27 cellular contexts compared by ENCODE assay signal in the genomic region with DNA sequence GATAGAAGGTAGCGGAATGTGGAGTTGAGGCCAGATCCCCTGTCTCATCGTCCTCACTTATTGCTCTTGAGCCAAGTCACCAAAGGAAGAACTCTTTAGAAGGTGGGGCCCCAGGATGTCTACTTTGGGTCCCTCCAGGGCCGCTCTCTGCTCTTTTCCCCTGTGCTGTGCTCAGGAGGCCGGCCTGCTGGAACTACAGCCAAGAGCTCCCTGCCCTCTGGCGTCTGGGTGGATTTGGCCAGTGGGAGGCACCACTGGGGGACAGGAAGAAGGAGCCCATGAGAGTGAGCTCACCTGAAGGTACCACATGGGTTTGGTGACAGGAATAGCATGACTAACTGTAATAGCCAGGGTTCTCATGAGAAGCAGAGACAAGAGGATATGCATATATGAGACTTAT.
"Had no signal": no experiment of that assay in that cellular context is flagged by ENCODE, and none has a peak within 500 bp of the region (broad histone marks: within the 10 kb centered on the region; RNA-seq: fewer than 3 reads in every experiment).

No MANE protein-coding gene starts in this region.

- H3K27me3 Mint-ChIP-seq: naive B cell; stimulated activated memory B cell treated with anti-CD40 and anti-IgM and Interleukin-4, amounts not matched to agents 10 μg/mL and 1 μg/mL and 100 μg/mL, for 72 hours; stimulated activated naive CD8-positive, alpha-beta T cell treated with anti-CD3 and anti-CD28 coated beads, Interleukin-15, amount 100 ng/mL, for 72 hours had no signal

- H3K9me3 Mint-ChIP-seq: mesothelial cell of epicardium; natural killer cell; neural progenitor cell; stimulated activated memory B cell treated with anti-CD40 and anti-IgM and Interleukin-4, amounts not matched to agents 10 μg/mL and 1 μg/mL and 100 μg/mL, for 72 hours had no signal

- H3K27ac ChIP-seq: hepatocyte, left ventricle myocardium inferior, neural progenitor cell, neutrophil, ovary, right atrium auricular region, right lobe of liver, tibial nerve, upper lobe of left lung had no signal

- H3K4me1 ChIP-seq: left ventricle myocardium inferior, neural progenitor cell, right atrium auricular region, right lobe of liver, tibial nerve, upper lobe of left lung had no signal

- H3K9me3 ChIP-seq: left ventricle myocardium inferior, neutrophil, ovary, right atrium auricular region, right lobe of liver, tibial nerve, upper lobe of left lung had no signal

- H3K4me3 ChIP-seq: hepatocyte, left ventricle myocardium inferior, lung, neural progenitor cell, ovary, right atrium auricular region, right lobe of liver, smooth muscle cell, tibial nerve, upper lobe of left lung had no signal

- H3K27me3 ChIP-seq: hepatocyte, neural progenitor cell, neutrophil, ovary, right atrium auricular region, right lobe of liver, tibial nerve, upper lobe of left lung had no signal

- ATAC-seq: natural killer cell; right lobe of liver; stimulated activated memory B cell treated with anti-CD40 and anti-IgM and Interleukin-4, amounts not matched to agents 10 μg/mL and 1 μg/mL and 100 μg/mL, for 72 hours; stimulated activated naive CD8-positive, alpha-beta T cell treated with anti-CD3 and anti-CD28 coated beads, Interleukin-15, amount 100 ng/mL, for 72 hours had no signal

- H3K27ac Mint-ChIP-seq: mesothelial cell of epicardium; natural killer cell; nephron progenitor cell; neural progenitor cell; progenitor cell of endocrine pancreas; stimulated activated memory B cell treated with anti-CD40 and anti-IgM and Interleukin-4, amounts not matched to agents 10 μg/mL and 1 μg/mL and 100 μg/mL, for 72 hours had no signal

- H3K4me3 Mint-ChIP-seq: mesothelial cell of epicardium; natural killer cell; nephron progenitor cell; neural progenitor cell; stimulated activated memory B cell treated with anti-CD40 and anti-IgM and Interleukin-4, amounts not matched to agents 10 μg/mL and 1 μg/mL and 100 μg/mL, for 72 hours; stimulated activated naive CD8-positive, alpha-beta T cell treated with anti-CD3 and anti-CD28 coated beads, Interleukin-15, amount 100 ng/mL, for 72 hours had no signal

- H3K36me3 Mint-ChIP-seq: mesothelial cell of epicardium; naive B cell; natural killer cell; neural progenitor cell; stimulated activated memory B cell treated with anti-CD40 and anti-IgM and Interleukin-4, amounts not matched to agents 10 μg/mL and 1 μg/mL and 100 μg/mL, for 72 hours had no signal

- DNase-seq: islet precursor cell; left ventricle myocardium inferior; mesendoderm; naive B cell; natural killer cell; nephron progenitor cell; occipital lobe; ovary; right lobe of liver; stimulated activated CD4-positive, alpha-beta T cell treated with anti-CD3 and anti-CD28 coated beads, Interleukin-1b, Interleukin-23, amount 100 ng/mL, for 48 hours; stimulated activated CD4-positive, alpha-beta T cell treated with anti-CD3 and anti-CD28 coated beads, Interleukin-2, amount 100 ng/mL, for 48 hours; stimulated activated CD4-positive, alpha-beta T cell treated with anti-CD3 and anti-CD28 coated beads, Interleukin-4, amount 100 ng/mL, for 4 hours; stimulated activated CD8-positive, alpha-beta memory T cell treated with anti-CD3 and anti-CD28 coated beads, Interleukin-4, amount 100 ng/mL, for 48 hours; stimulated activated naive CD4-positive, alpha-beta T cell treated with Interleukin-2 at 50 U/mL for 16 hours; stimulated activated naive CD8-positive, alpha-beta T cell treated with anti-CD3 and anti-CD28 coated beads, Interleukin-15, amount 100 ng/mL, for 72 hours; substantia nigra; upper lobe of left lung had no signal

- H3K4me1 Mint-ChIP-seq: mesothelial cell of epicardium; neural progenitor cell; stimulated activated naive CD8-positive, alpha-beta T cell treated with anti-CD3 and anti-CD28 coated beads, Interleukin-15, amount 100 ng/mL, for 72 hours had no signal

- H3K36me3 ChIP-seq: left ventricle myocardium inferior, neural progenitor cell, neutrophil, ovary, right atrium auricular region, right lobe of liver, tibial nerve, upper lobe of left lung had no signal
